Comparison of ENCODE assay signal across 18 cellular contexts in the genomic region with DNA sequence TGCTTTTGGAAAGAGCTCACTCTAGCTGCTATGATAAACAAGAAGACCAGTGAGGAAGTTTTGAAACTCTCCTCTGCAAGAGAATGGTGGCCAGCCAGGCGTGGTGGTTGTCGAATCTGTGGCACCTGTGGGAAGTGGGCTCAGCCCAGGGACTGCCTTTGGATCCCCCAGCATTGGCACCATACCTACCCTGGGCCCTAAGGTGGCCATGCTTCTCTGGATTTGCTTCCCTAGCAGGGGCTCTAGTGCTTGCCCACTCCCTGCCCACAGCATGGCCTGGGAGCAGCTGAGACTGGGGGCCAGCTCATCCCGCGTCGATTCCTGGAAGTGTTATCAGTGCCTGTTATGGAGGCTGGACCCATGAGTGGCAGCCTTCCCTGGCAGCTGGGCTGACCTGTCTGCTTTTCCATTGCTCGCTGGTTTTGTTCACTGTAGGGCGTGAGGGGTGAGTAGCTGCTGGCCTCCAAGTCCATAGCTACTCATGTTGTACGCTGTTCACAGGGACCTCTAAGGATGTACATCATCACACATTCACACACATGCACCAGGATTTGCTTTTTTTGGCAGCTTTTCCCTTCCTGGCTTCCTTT. TPM values are rescaled to one million over a fixed set of nuclear protein-coding genes. Genes with fewer than 3 reads are reported as not detected.
DNase-seq lines count a peak whose midpoint lies in the region; ATAC-seq and TF ChIP-seq lines count a peak whose summit lies in the region.
"Had no signal": no experiment of that assay in that cellular context is flagged by ENCODE, and none has a peak within 500 bp of the region (broad histone marks: within the 10 kb centered on the region; RNA-seq: fewer than 3 reads in every experiment).

No MANE protein-coding gene starts in this region.

- DNase-seq in AG10803 (ENCODE audit: low read depth) (no peak), EL (peak; percentile 16), natural killer cell (no peak), SKM-1 (lab: John Stamatoyannopoulos, UW; ENCODE audit: unreplicated experiment) (no peak), GM20000 (ENCODE audit: low spot score) (no peak), NCI-H446 (lab: John Stamatoyannopoulos, UW) (no peak), NCI-H146 treated with DMSO at 0.1 percent for 48 hours (lab: John Stamatoyannopoulos, UW; ENCODE audit: unreplicated experiment) (no peak)
- DNase-seq: activated CD4-positive, alpha-beta T cell treated with anti-CD3 and anti-CD28 coated beads for 1 hour; activated T-cell treated with anti-CD3 and anti-CD28 coated beads, Interleukin-2, amount 50 U/mL, for 24 hours; DND-41; dorsolateral prefrontal cortex; NCI-H510A treated with DMSO at 0.1 percent for 48 hours; stimulated activated CD4-positive, alpha-beta T cell treated with anti-CD3 and anti-CD28 coated beads, Interleukin-1b, Interleukin-23, amount 100 ng/mL, for 48 hours; T-helper 17 cell; transverse colon had no signal

- H3K4me3 ChIP-seq in AG10803 (ENCODE audit: low read length) = peak overlapping the region; percentile 9; the same call in 1 of the 2 replicates
- H3K4me3 ChIP-seq: prostate gland, transverse colon had no signal

- H3K4me1 Mint-ChIP-seq in brain (peaks cover 23% of the 10 kb centered on the region), natural killer cell (peaks cover 11 to 27% of the 10 kb centered on the region in 2 donors)

- no peak for TF ChIP-seq CTCF in AG10803 (conservative IDR thresholded peaks at IDR 0.05; ENCODE audit: low read length)
- TF ChIP-seq CTCF in brain (conservative IDR thresholded peaks at IDR 0.05) = no peak
- TF ChIP-seq CTCF in natural killer cell (IDR thresholded peaks at IDR 0.05) = no peak
- TF ChIP-seq CTCF in GM20000 (IDR thresholded peaks at IDR 0.05; ENCODE audit: extremely low read depth, missing control alignments) = no peak

- H3K9me3 Mint-ChIP-seq in brain (no peaks in the 10 kb centered on the region), natural killer cell (no peaks in the 10 kb centered on the region)
- H3K9me3 Mint-ChIP-seq: activated T-cell treated with anti-CD3 and anti-CD28 coated beads, Interleukin-2, amount 50 U/mL, for 24 hours; mesothelial cell of epicardium had no signal

- H3K36me3 Mint-ChIP-seq in brain (no peaks in the 10 kb centered on the region), natural killer cell (no peaks in the 10 kb centered on the region)
- H3K36me3 Mint-ChIP-seq: mesothelial cell of epicardium had no signal

- H3K27me3 Mint-ChIP-seq in brain = peaks cover 17% of the 10 kb centered on the region
- H3K27me3 Mint-ChIP-seq in natural killer cell (ENCODE audit: low read depth in 2 of 2) = peaks cover 38 to 41% of the 10 kb centered on the region in 2 donors

- H3K4me3 Mint-ChIP-seq in brain = peak overlapping the region in 4 of 5 experiments; percentile 51 to 97 (median 84)
- H3K4me3 Mint-ChIP-seq in natural killer cell = peak overlapping the region; percentile 72

- intact Hi-C loops in natural killer cell (cut with micrococcal nuclease) = no loop called here

- H3K27ac Mint-ChIP-seq in brain (peak overlapping the region in 1 of 5 experiments; percentile 39), natural killer cell (no peak overlapping the region)
- H3K27ac Mint-ChIP-seq: activated T-cell treated with anti-CD3 and anti-CD28 coated beads, Interleukin-2, amount 50 U/mL, for 24 hours; mesothelial cell of epicardium; T-helper 17 cell had no signal

- ATAC-seq in natural killer cell = no peak
- ATAC-seq: T-helper 17 cell had no signal

RNA-seq across cellular contexts. Expression of a gene that starts 2.3 kb away (rescaled TPM):
- 0.76 TPM for polyA plus RNA-seq in brain (ENCODE audit: insufficient read depth, low read depth, low replicate concordance)
- total RNA-seq in natural killer cell = 1 to 10 TPM in 1 of 3 donors, under 1 TPM in 2; 0.14 to 2.3 (median 0.27) TPM

RNA-seq across cellular contexts. Expression of a gene that starts 39.0 kb away (rescaled TPM):
- 15.9 TPM for polyA plus RNA-seq in brain (ENCODE audit: insufficient read depth, low read depth, low replicate concordance)
- total RNA-seq in natural killer cell = not detected
- total RNA-seq: T-helper 17 cell had no signal
